ENCODE assay signal across 26 cellular contexts in the genomic region with DNA sequence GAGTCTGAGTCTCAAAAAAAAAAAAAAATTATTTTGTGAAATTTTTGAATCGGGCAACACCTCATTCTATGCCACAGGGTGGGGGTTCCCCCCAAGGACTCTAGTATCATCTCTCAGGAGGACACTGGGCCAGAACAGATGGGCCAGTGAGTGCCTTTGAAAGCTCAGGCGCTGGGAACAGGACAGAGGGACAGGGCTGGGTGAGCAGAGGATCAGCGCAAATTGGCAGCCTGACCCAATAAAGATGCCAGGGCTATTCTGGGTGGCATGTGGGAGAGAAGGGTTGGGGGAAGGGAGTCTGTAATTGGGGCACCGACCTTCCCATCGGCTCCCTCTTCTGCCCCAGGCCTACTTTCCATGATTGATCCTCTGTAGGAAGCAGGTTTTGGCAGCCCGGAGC. TPM values are rescaled to one million over a fixed set of nuclear protein-coding genes. Genes with fewer than 3 reads are reported as not detected.
DNase-seq lines count a peak whose midpoint lies in the region; ATAC-seq and TF ChIP-seq lines count a peak whose summit lies in the region.
"Had no signal": no experiment of that assay in that cellular context is flagged by ENCODE, and none has a peak within 500 bp of the region (broad histone marks: within the 10 kb centered on the region; RNA-seq: fewer than 3 reads in every experiment).

No MANE protein-coding gene starts in this region.

- peak overlapping the region; percentile 52 for H3K27ac ChIP-seq in substantia nigra (ENCODE audit: low read depth, low read length, poor library complexity, severe bottlenecking)
- H3K27ac ChIP-seq: lower lobe of right lung, ovary, uterus had no signal

- in situ Hi-C loops in G401 (cut with HindIII; ENCODE audit: low sequenced_read_pairs) = no loop called here

- no peak overlapping the region for H3K4me3 Mint-ChIP-seq in MCF 10A (ENCODE audit: unreplicated experiment)
- H3K4me3 Mint-ChIP-seq: CD14-positive monocyte; central memory CD8-positive, alpha-beta T cell; stimulated activated naive CD8-positive, alpha-beta T cell treated with anti-CD3 and anti-CD28 coated beads, Interleukin-15, amount 100 ng/mL, for 72 hours had no signal

- H3K4me1 Mint-ChIP-seq in MCF 10A (ENCODE audit: insufficient read depth, unreplicated experiment) = peaks cover 7% of the 10 kb centered on the region
- H3K4me1 Mint-ChIP-seq: CD14-positive monocyte; central memory CD8-positive, alpha-beta T cell; stimulated activated naive CD8-positive, alpha-beta T cell treated with anti-CD3 and anti-CD28 coated beads, Interleukin-15, amount 100 ng/mL, for 72 hours had no signal

- no TSS peak for BruUV-seq in MCF 10A (replicated peaks; lab: Mats Ljungman, UMichigan)

- no peak overlapping the region for H3K27ac Mint-ChIP-seq in MCF 10A (ENCODE audit: low read depth, unreplicated experiment)

- H3K27me3 Mint-ChIP-seq in MCF 10A (ENCODE audit: insufficient read depth, unreplicated experiment) = no peaks in the 10 kb centered on the region
- H3K27me3 Mint-ChIP-seq: central memory CD8-positive, alpha-beta T cell; stimulated activated naive CD8-positive, alpha-beta T cell treated with anti-CD3 and anti-CD28 coated beads, Interleukin-15, amount 100 ng/mL, for 72 hours had no signal

- intact Hi-C loops in Right ventricle myocardium superior (cut with DNase I) = no loop called here
- intact Hi-C loops in MCF 10A (cut with micrococcal nuclease) = no loop called here

- POLR2A ChIA-PET in MCF 10A (lab: Yijun Ruan, JAX) = no interaction called here

- DNase-seq in G401 (ENCODE audit: low spot score) (peak; percentile 91), Right ventricle myocardium superior (peak; percentile 62), medulla oblongata (ENCODE audit: extremely low spot score) (peak; percentile 73), substantia nigra (lab: John Stamatoyannopoulos, UW) (peak in 31 of 49 donors; percentile 10 to 71 (median 39)), MCF 10A (ENCODE audit: unreplicated experiment) (no peak), T1000 (lab: John Stamatoyannopoulos, UW) (no peak), iPS-NIHi7 (ENCODE audit: extremely low spot score) (no peak)
- DNase-seq in activated T-cell treated with anti-CD3 and anti-CD28 coated beads, Interleukin-2, amount 50 U/mL, for 48 hours = no peak
- DNase-seq: activated CD4-positive, alpha-beta T cell treated with anti-CD3 and anti-CD28 coated beads, Interleukin-2, amount 50 U/mL, for 4 hours; activated gamma-delta T cell treated with Interleukin-2 at 50 U/mL for 16 hours; effector CD8-positive, alpha-beta T cell; lower lobe of right lung; NCI-H1105; NCI-H2081; NCI-H446 treated with DMSO at 0.1 percent for 48 hours; NK-92 treated with Interleukin-12 subunit alpha and Interleukin-12 subunit beta, amount 100 ng/mL, for 24 hours; ovary; Peyer's patch; small intestine; stimulated activated naive CD8-positive, alpha-beta T cell treated with anti-CD3 and anti-CD28 coated beads, Interleukin-15, amount 100 ng/mL, for 72 hours; T-helper 2 cell; uterus had no signal

- CTCF ChIA-PET in MCF 10A (lab: Yijun Ruan, JAX) = no interaction called here

- TF ChIP-seq CTCF in MCF 10A (IDR thresholded peaks at IDR 0.05; ENCODE audit: unreplicated experiment) = no peak

- peak; percentile 96 for ATAC-seq in Right ventricle myocardium superior (ENCODE audit: poor library complexity)
- ATAC-seq: esophagus mucosa; gastroesophageal sphincter; lower lobe of right lung; stimulated activated naive CD8-positive, alpha-beta T cell treated with anti-CD3 and anti-CD28 coated beads, Interleukin-15, amount 100 ng/mL, for 72 hours had no signal

- no peaks in the 10 kb centered on the region for H3K9me3 Mint-ChIP-seq in MCF 10A (ENCODE audit: unreplicated experiment)
- H3K9me3 Mint-ChIP-seq: CD14-positive monocyte; central memory CD8-positive, alpha-beta T cell; stimulated activated naive CD8-positive, alpha-beta T cell treated with anti-CD3 and anti-CD28 coated beads, Interleukin-15, amount 100 ng/mL, for 72 hours had no signal

- H3K36me3 Mint-ChIP-seq in MCF 10A (ENCODE audit: insufficient read depth, unreplicated experiment) = no peaks in the 10 kb centered on the region

RNA-seq across cellular contexts. Expression of gene KIF3C, which starts 44.0 kb away (rescaled TPM):
- total RNA-seq in G401 (2014; rRNA removed; shearing (Covaris generic)) = 17.6 and 20.6 TPM in 2 replicates
- total RNA-seq in Right ventricle myocardium superior (3.2 TPM), MCF 10A (2022) (0.91 and 2.0 TPM in 2 replicates)

Comparison
In these comparisons a context has a peak if more than half of its experiments do, and no peak if none do; other contexts are left out.
1. DNase-seq: peak in G401 (single experiment), Right ventricle myocardium superior (single experiment), medulla oblongata (single experiment) and substantia nigra (31 of 49); none in MCF 10A (single experiment), T1000 (single experiment), activated T-cell treated with anti-CD3 and anti-CD28 coated beads, Interleukin-2, amount 50 U/mL, for 48 hours (0 of 2) and iPS-NIHi7 (single experiment).